ENCODE assay signal across 10 cellular contexts in genomic region chr9:14769235-14769580, GRCh38. TPM values are rescaled to one million over a fixed set of nuclear protein-coding genes. Genes with fewer than 3 reads are reported as not detected.
A peak's percentile ranks its signal among the peaks of the same experiment; 100 is the strongest.
DNase-seq lines count a peak whose midpoint lies in the region; ATAC-seq, FAIRE-seq and TF ChIP-seq lines count a peak whose summit lies in the region.
"Had no signal": no experiment of that assay in that cellular context is flagged by ENCODE, and none has a peak within 500 bp of the region (broad histone marks: within the 10 kb centered on the region; RNA-seq: fewer than 3 reads in every experiment).

No MANE protein-coding gene starts in this region.

- H3K4me2 ChIP-seq in OCI-LY7 (ENCODE audit: low read length): no peak overlapping the region

- 50 to 51% (median 50%) methylated on average over 3 of the region's 3 CpGs for WGBS in small intestine, 3 donors

- no peaks in the 10 kb centered on the region for H3K4me1 Mint-ChIP-seq in activated CD8-positive, alpha-beta memory T cell treated with anti-CD3 and anti-CD28 coated beads, Interleukin-2, amount 10 ng/mL, durations not matched to agents 7 days and 5 days

- peak; percentile 56 for ATAC-seq in HG03039 (IDR thresholded peaks at IDR 0.05; ENCODE audit: unreplicated experiment)
- no peak for ATAC-seq in activated CD8-positive, alpha-beta memory T cell treated with anti-CD3 and anti-CD28 coated beads, Interleukin-2, amount 10 ng/mL, durations not matched to agents 7 days and 5 days
- no peak for ATAC-seq in stimulated activated naive CD8-positive, alpha-beta T cell treated with anti-CD3 and anti-CD28 coated beads, Interleukin-15, Interleukin-2, amounts not matched to agents 100 U/mL and 50 U/mL, for 24 hours

- intact Hi-C loops in OCI-LY7 (cut with micrococcal nuclease; ENCODE audit: unreplicated experiment): loop anchor here (2.0 kb wide), 1 partner anchor 304 kb away; no protein-coding TSS in a partner anchor

- peaks cover 29% of the 10 kb centered on the region for H3K27me3 Mint-ChIP-seq in activated CD8-positive, alpha-beta memory T cell treated with anti-CD3 and anti-CD28 coated beads, Interleukin-2, amount 10 ng/mL, durations not matched to agents 7 days and 5 days

- CTCF ChIA-PET in OCI-LY7 (lab: Charles Lee; ENCODE audit: unreplicated experiment): no interaction called here
- CTCF ChIA-PET in activated CD8-positive, alpha-beta memory T cell treated with anti-CD3 and anti-CD28 coated beads, Interleukin-2, amount 10 ng/mL, durations not matched to agents 7 days and 5 days (lab: Charles Lee): interaction anchor here (1.1 to 2.3 kb wide), 10 partner anchors 11 to 304 kb away, joined by 3 to 10 read pairs (median 4); partner anchors contain the start of gene ZDHHC21

- no peak overlapping the region for H3K4me3 Mint-ChIP-seq in activated CD8-positive, alpha-beta memory T cell treated with anti-CD3 and anti-CD28 coated beads, Interleukin-2, amount 10 ng/mL, durations not matched to agents 7 days and 5 days
- H3K4me3 Mint-ChIP-seq: nephron had no signal

- no peaks in the 10 kb centered on the region for H3K9me3 Mint-ChIP-seq in activated CD8-positive, alpha-beta memory T cell treated with anti-CD3 and anti-CD28 coated beads, Interleukin-2, amount 10 ng/mL, durations not matched to agents 7 days and 5 days (ENCODE audit: low read depth)
- H3K9me3 Mint-ChIP-seq: nephron had no signal

- FAIRE-seq in small intestine (lab: Jason Lieb, UNC): no peak

- H3K4me1 ChIP-seq in OCI-LY7 (ENCODE audit: insufficient read depth, low read length, poor library complexity, severe bottlenecking) (no peaks in the 10 kb centered on the region), small intestine (ENCODE audit: control insufficient read depth in 2 of 2, insufficient read depth in 1 of 2, low read depth in 1 of 2, low read length in 1 of 2) (no peaks in the 10 kb centered on the region)

- H3K27me3 ChIP-seq in small intestine (ENCODE audit: control insufficient read depth in 2 of 2, insufficient read depth in 2 of 2, low read length in 2 of 2): no peaks in the 10 kb centered on the region

- H3K27ac ChIP-seq in OCI-LY7 (ENCODE audit: low read depth, low read length, poor library complexity, severe bottlenecking) (no peak overlapping the region), small intestine (ENCODE audit: low read depth in 1 of 2, low read length in 1 of 2) (no peak overlapping the region)

- DNase-seq in Daoy (ENCODE audit: low read depth): peak; percentile 2
- peak; percentile 61 for DNase-seq in OCI-LY7 (ENCODE audit: low spot score)
- DNase-seq in globus pallidus (ENCODE audit: low spot score): peak; percentile 22
- no peak for DNase-seq in activated CD8-positive, alpha-beta memory T cell treated with anti-CD3 and anti-CD28 coated beads, Interleukin-2, amount 10 ng/mL, durations not matched to agents 7 days and 5 days
- no peak for DNase-seq in small intestine
- DNase-seq in stimulated activated naive CD8-positive, alpha-beta T cell treated with anti-CD3 and anti-CD28 coated beads, Interleukin-15, Interleukin-2, amounts not matched to agents 100 U/mL and 50 U/mL, for 24 hours: no peak
- DNase-seq in NOMO-1 treated with dmso at 0.1 percent for 144 hours (lab: John Stamatoyannopoulos, UW; ENCODE audit: unreplicated experiment): no peak

- no peaks in the 10 kb centered on the region for H3K36me3 Mint-ChIP-seq in activated CD8-positive, alpha-beta memory T cell treated with anti-CD3 and anti-CD28 coated beads, Interleukin-2, amount 10 ng/mL, durations not matched to agents 7 days and 5 days

- H4K20me1 ChIP-seq in OCI-LY7 (ENCODE audit: insufficient read depth, low read length): no peaks in the 10 kb centered on the region

- TF ChIP-seq CTCF in OCI-LY7 (conservative IDR thresholded peaks at IDR 0.05; ENCODE audit: low read length): peak; percentile 71

- H3K27ac Mint-ChIP-seq in activated CD8-positive, alpha-beta memory T cell treated with anti-CD3 and anti-CD28 coated beads, Interleukin-2, amount 10 ng/mL, durations not matched to agents 7 days and 5 days: no peak overlapping the region

- no peak overlapping the region for H2AFZ ChIP-seq in OCI-LY7 (ENCODE audit: low read length)

- H3K36me3 ChIP-seq in OCI-LY7 (ENCODE audit: insufficient read depth, low read length) (no peaks in the 10 kb centered on the region), small intestine (ENCODE audit: control insufficient read depth in 2 of 2, insufficient read depth in 2 of 2, low read length in 2 of 2) (peaks cover 0 to 2% of the 10 kb centered on the region in 2 donors)

- no peaks in the 10 kb centered on the region for H3K9me2 ChIP-seq in OCI-LY7 (ENCODE audit: insufficient read depth, low read length)

- BruUV-seq in OCI-LY7 (replicated peaks; lab: Mats Ljungman, UMichigan): no TSS peak

- POLR2A ChIA-PET in OCI-LY7 (lab: Charles Lee): interaction anchor here (0.6 to 1.0 kb wide), 3 partner anchors 29 to 1855 kb away, joined by 3 to 5 read pairs (median 3); no protein-coding TSS in a partner anchor

- H3K9me3 ChIP-seq in OCI-LY7 (ENCODE audit: low read length): no peaks in the 10 kb centered on the region
- H3K9me3 ChIP-seq in small intestine (ENCODE audit: control insufficient read depth, low read depth): no peaks in the 10 kb centered on the region

- H3K79me2 ChIP-seq in OCI-LY7 (ENCODE audit: insufficient read depth, low read depth, low read length): no peaks in the 10 kb centered on the region

- H3K4me3 ChIP-seq in OCI-LY7 (ENCODE audit: low read depth, low read length, poor library complexity, severe bottlenecking) (no peak overlapping the region), small intestine (ENCODE audit: low read depth in 1 of 2, low read length in 2 of 2) (no peak overlapping the region)

RNA-seq across cellular contexts. Expression of gene CER1, which starts 46.7 kb away (rescaled TPM):
- total RNA-seq in Daoy (2014; rRNA removed; shearing (Covaris generic)): not detected in 2 replicates
- 0.13 TPM in 1 of 2 replicates, not detected in the other for total RNA-seq in OCI-LY7 (2014; rRNA removed; shearing (Covaris generic))
- not detected in 2 replicates for total RNA-seq in OCI-LY7 (2022)
- not detected for total RNA-seq in activated CD8-positive, alpha-beta memory T cell treated with anti-CD3 and anti-CD28 coated beads, Interleukin-2, amount 10 ng/mL, durations not matched to agents 7 days and 5 days
- under 1 TPM in 1 of 3 donors, not detected in 2; 0.04 TPM for polyA plus RNA-seq in small intestine
- total RNA-seq: activated CD8-positive, alpha-beta memory T cell treated with anti-CD3 and anti-CD28 coated beads for 36 hours had no signal

Comparison
In these comparisons a context has a peak if more than half of its experiments do, and no peak if none do; other contexts are left out.
1. DNase-seq: peak in Daoy (single experiment), OCI-LY7 (single experiment) and globus pallidus (single experiment); none in activated CD8-positive, alpha-beta memory T cell treated with anti-CD3 and anti-CD28 coated beads, Interleukin-2, amount 10 ng/mL, durations not matched to agents 7 days and 5 days (single experiment), small intestine (single experiment), stimulated activated naive CD8-positive, alpha-beta T cell treated with anti-CD3 and anti-CD28 coated beads, Interleukin-15, Interleukin-2, amounts not matched to agents 100 U/mL and 50 U/mL, for 24 hours (single experiment) and NOMO-1 treated with dmso at 0.1 percent for 144 hours (single experiment).